ENCODE assay signal across 8 cellular contexts in the genomic region with DNA sequence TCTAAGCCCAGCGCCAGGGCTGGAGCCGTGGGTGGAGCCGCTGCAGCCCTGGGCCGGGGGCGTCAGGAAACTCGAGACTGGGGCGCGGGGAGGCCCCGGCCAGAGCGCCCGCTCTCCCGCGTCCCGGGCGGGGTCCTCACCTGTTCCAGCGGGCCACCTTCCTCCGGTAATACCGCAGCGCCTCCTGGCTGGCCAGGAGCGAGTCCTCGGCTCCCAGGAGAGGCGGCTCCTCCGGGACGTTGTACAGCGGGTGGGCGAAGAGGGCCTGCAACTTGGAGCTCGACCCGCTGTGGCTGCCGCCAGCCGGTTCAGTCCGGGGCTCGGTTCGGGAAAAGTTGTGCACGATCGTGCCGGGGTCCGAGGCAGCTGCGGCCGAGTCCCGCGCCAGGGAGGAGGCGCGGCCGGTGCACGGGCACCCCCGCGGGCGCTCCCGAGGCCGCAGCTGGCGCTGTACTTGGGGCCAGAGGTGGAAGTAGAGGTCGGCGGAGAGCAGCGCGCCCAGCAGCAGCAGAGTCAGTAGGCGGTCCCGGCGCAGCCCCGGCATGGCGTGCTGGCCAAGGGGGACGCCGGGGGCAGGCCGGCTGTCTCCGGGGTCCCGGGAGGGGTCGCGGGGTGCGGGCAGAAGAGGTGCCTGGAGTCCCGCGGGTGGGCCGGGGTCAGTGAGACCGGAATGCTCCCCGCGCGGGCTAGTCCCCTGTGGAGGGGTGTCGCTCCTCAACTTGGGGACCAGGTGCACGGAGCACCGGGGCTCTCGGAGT. TPM values are rescaled to one million over a fixed set of nuclear protein-coding genes. Genes with fewer than 3 reads are reported as not detected.
DNase-seq lines count a peak whose midpoint lies in the region; ATAC-seq and TF ChIP-seq lines count a peak whose summit lies in the region.

No MANE protein-coding gene starts in this region.

- H3K79me2 ChIP-seq in ACC112 (ENCODE audit: control insufficient read depth, insufficient read depth, low read length, unreplicated experiment), result no peaks in the 10 kb centered on the region

- H3K27ac ChIP-seq in ACC112 (ENCODE audit: low read depth, low read length), result no peak overlapping the region
- H3K27ac ChIP-seq in breast epithelium, result peak overlapping the region; percentile 73 to 88
- H3K27ac ChIP-seq in layer of hippocampus (ENCODE audit: low read depth, low read length), result peak overlapping the region; percentile 60
- H3K27ac ChIP-seq in stomach, result peak overlapping the region; percentile 83 to 92 (median 87)

- H3K9me3 ChIP-seq in breast epithelium (no peaks in the 10 kb centered on the region), stomach (no peaks in the 10 kb centered on the region)

- H3K36me3 ChIP-seq in ACC112 (ENCODE audit: insufficient read depth, low read length) (no peaks in the 10 kb centered on the region), breast epithelium (no peaks in the 10 kb centered on the region), stomach (no peaks in the 10 kb centered on the region)

- DNase-seq in KBM-7, result peak; percentile 30
- DNase-seq in breast epithelium (ENCODE audit: low spot score in 2 of 2), result no peak
- DNase-seq in stomach, result peak; percentile 72
- no peak for DNase-seq in NCI-H82 (lab: John Stamatoyannopoulos, UW)
- no peak for DNase-seq in UCSD-AML1 (lab: John Stamatoyannopoulos, UW; ENCODE audit: unreplicated experiment)

- 0 to 2% (median 1%) methylated on average over 13 to 79 of the region's 79 CpGs; no CpG with 5 or more reads in 1 of the 5 donors for WGBS in stomach, 5 donors

- peak in 1 of 3 donors; percentile 21 for TF ChIP-seq CTCF in breast epithelium (IDR thresholded peaks at IDR 0.05)
- TF ChIP-seq CTCF in stomach (IDR thresholded peaks at IDR 0.05), result peak in 5 of 7 experiments; percentile 22 to 68 (median 44)

- no peak for TF ChIP-seq EP300 in stomach (IDR thresholded peaks at IDR 0.05)

- in situ Hi-C loops in KBM-7 (cut with MboI; ENCODE audit: low pct_unique_long_range_greater_than_20kb, low sequenced_read_pairs), result no loop called here

- H3K4me3 ChIP-seq in ACC112 (ENCODE audit: low read depth, low read length), result peak overlapping the region; percentile 75
- peak overlapping the region; percentile 63 to 86 (median 81) for H3K4me3 ChIP-seq in breast epithelium
- peak overlapping the region; percentile 60 to 82 (median 64) for H3K4me3 ChIP-seq in stomach

- H3K4me1 ChIP-seq in ACC112 (ENCODE audit: control insufficient read depth, insufficient read depth, low read length, unreplicated experiment) (peaks cover 13% of the 10 kb centered on the region), breast epithelium (no peaks in the 10 kb centered on the region), stomach (peaks cover 23 to 61% (median 44%) of the 10 kb centered on the region in 4 donors)

- intact Hi-C loops in breast epithelium (cut with DNase I; ENCODE audit: low total_unique reads), result no loop called here
- intact Hi-C loops in stomach (cut with DNase I; ENCODE audit: low total_unique reads), result no loop called here

- H2AFZ ChIP-seq in ACC112 (ENCODE audit: low read length, unreplicated experiment), result peak overlapping the region; percentile 83

- H3K27me3 ChIP-seq in ACC112 (ENCODE audit: insufficient read depth, low read length) (peaks cover 35% of the 10 kb centered on the region; the same call in 1 of the 2 replicates), breast epithelium (no peaks in the 10 kb centered on the region), layer of hippocampus (ENCODE audit: control insufficient read depth, insufficient read depth, low read length) (peaks cover 3% of the 10 kb centered on the region), stomach (peaks cover 0 to 28% (median 16%) of the 10 kb centered on the region in 3 donors)

- TF ChIP-seq POLR2A in breast epithelium (IDR thresholded peaks at IDR 0.05) (no peak), stomach (IDR thresholded peaks at IDR 0.05) (no peak)

- ATAC-seq in HG03469 (IDR thresholded peaks at IDR 0.05; ENCODE audit: unreplicated experiment), result no peak

RNA-seq across cellular contexts. Expression of gene FAM20A, which starts 0.9 kb away (rescaled TPM):
- total RNA-seq in breast epithelium, result 10 to 100 TPM in 2 of 3 donors, 1 to 10 TPM in 1; 6.2 to 28.8 (median 11.3) TPM
- total RNA-seq in stomach, result 10 to 100 TPM in 4 of 5 donors, not detected in 1; 13.8 to 81.3 (median 43.1) TPM
- polyA plus RNA-seq in stomach, result 10 to 100 TPM; 11.4 to 17.0 (median 13.1) TPM

Comparison
In these comparisons a context has a peak if more than half of its experiments do, and no peak if none do; other contexts are left out.
1. DNase-seq: peak in KBM-7 (single experiment) and stomach (single experiment); none in breast epithelium (0 of 2), NCI-H82 (single experiment) and UCSD-AML1 (single experiment).
2. Peak in every context shown above with its lines, with median percentiles within 50 percentile points of each other: H3K4me3 ChIP-seq.